Comparison of ENCODE assay signal across 25 cellular contexts in genomic region chr16:3884398-3884797, GRCh38. TPM values are rescaled to one million over a fixed set of nuclear protein-coding genes. Genes with fewer than 3 reads are reported as not detected.
DNase-seq lines count a peak whose midpoint lies in the region; ATAC-seq and TF ChIP-seq lines count a peak whose summit lies in the region.
"Had no signal": no experiment of that assay in that cellular context is flagged by ENCODE, and none has a peak within 500 bp of the region (broad histone marks: within the 10 kb centered on the region; RNA-seq: fewer than 3 reads in every experiment).

No MANE protein-coding gene starts in this region.

- TF ChIP-seq CTCF in SK-N-SH (IDR thresholded peaks at IDR 0.05) (no peak), liver (IDR thresholded peaks at IDR 0.05; ENCODE audit: low read depth, low read length, missing input control) (no peak), mammary epithelial cell (conservative IDR thresholded peaks at IDR 0.05 in 1 of 2, IDR thresholded peaks at IDR 0.05 in 1 of 2; ENCODE audit: extremely low read depth in 1 of 2, insufficient read depth in 1 of 2, low read depth in 1 of 2, low read length in 2 of 2) (no peak)

- H4K20me1 ChIP-seq in Karpas-422 (ENCODE audit: insufficient read depth, low read depth, low read length): peaks cover 3% of the 10 kb centered on the region; the same call in 1 of the 2 replicates
- H4K20me1 ChIP-seq in SK-N-SH (ENCODE audit: insufficient read depth): peaks cover 4% of the 10 kb centered on the region
- H4K20me1 ChIP-seq in mammary epithelial cell (ENCODE audit: insufficient read depth, low read length): peaks cover under 1% of the 10 kb centered on the region

- WGBS in SK-N-SH (ENCODE audit: low lambda C conversion rate): 44% methylated on average over 6 of the region's 6 CpGs
- 41% methylated on average over 6 of the region's 6 CpGs for WGBS in liver
- 84% methylated on average over 6 of the region's 6 CpGs for WGBS in mammary epithelial cell (ENCODE audit: low coverage, missing lambda C conversion rate)

- no peaks in the 10 kb centered on the region for H3K9me2 ChIP-seq in Karpas-422 (replicated peaks; ENCODE audit: insufficient read depth, low read length)
- no peaks in the 10 kb centered on the region for H3K9me2 ChIP-seq in SK-N-SH

- ATAC-seq in left lobe of liver (peak; percentile 33), GM21619 (IDR thresholded peaks at IDR 0.05; ENCODE audit: unreplicated experiment) (no peak)
- ATAC-seq: A549, GM12878 had no signal

- TF ChIP-seq RAD21 in SK-N-SH (IDR thresholded peaks at IDR 0.05; ENCODE audit: low read length): no peak
- TF ChIP-seq RAD21 in liver (IDR thresholded peaks at IDR 0.05): peak; percentile 23 to 30

- no peaks in the 10 kb centered on the region for H3K9me3 ChIP-seq in Karpas-422 (ENCODE audit: low read length)
- no peaks in the 10 kb centered on the region for H3K9me3 ChIP-seq in SK-N-SH
- H3K9me3 ChIP-seq in liver (ENCODE audit: control insufficient read depth in 4 of 4, low read length in 3 of 4): no peaks in the 10 kb centered on the region
- H3K9me3 ChIP-seq in mammary epithelial cell (replicated peaks; ENCODE audit: insufficient read depth, low read length): no peaks in the 10 kb centered on the region
- H3K9me3 ChIP-seq: A549 had no signal

- H2AFZ ChIP-seq in Karpas-422 (ENCODE audit: low read length): no peak overlapping the region
- no peak overlapping the region for H2AFZ ChIP-seq in SK-N-SH (ENCODE audit: low read depth)
- H2AFZ ChIP-seq in mammary epithelial cell (ENCODE audit: low read depth, low read length): no peak overlapping the region

- TF ChIP-seq EP300 in SK-N-SH (IDR thresholded peaks at IDR 0.05; ENCODE audit: borderline replicate concordance in 1 of 2, low read depth in 1 of 2, low read length in 1 of 2): peak in 1 of 2 experiments; percentile 42; a peak in 1 of 4 replicates

- dilution Hi-C loops in mammary epithelial cell (cut with HindIII; ENCODE audit: low sequenced_read_pairs): no loop called here

- peaks cover 8% of the 10 kb centered on the region for H3K4me1 ChIP-seq in Karpas-422 (ENCODE audit: low read length)
- peaks cover 0 to 6% of the 10 kb centered on the region in 2 experiments; a peak in 1 of 4 replicates for H3K4me1 ChIP-seq in SK-N-SH (ENCODE audit: control insufficient read depth in 1 of 2, insufficient read depth in 2 of 2, low read depth in 1 of 2, low read length in 1 of 2)
- H3K4me1 ChIP-seq in liver (ENCODE audit: control insufficient read depth in 4 of 4, insufficient read depth in 4 of 4, low read length in 3 of 4): peaks cover 3 to 15% (median 9%) of the 10 kb centered on the region in 4 donors
- peaks cover 8% of the 10 kb centered on the region for H3K4me1 ChIP-seq in mammary epithelial cell (ENCODE audit: insufficient read depth, low read length)

- BruUV-seq in mammary epithelial cell (replicated peaks; lab: Mats Ljungman, UMichigan): no TSS peak

- DNase-seq in Karpas-422: peak; percentile 21
- DNase-seq in SK-N-SH: peak; percentile 63
- DNase-seq in left lobe of liver (ENCODE audit: low spot score): no peak
- no peak for DNase-seq in mammary epithelial cell
- DNase-seq in CD1c-positive myeloid dendritic cell (ENCODE audit: extremely low spot score): no peak
- no peak for DNase-seq in T-helper 9 cell
- DNase-seq: AML-193; CD4-positive, alpha-beta memory T cell; CD4-positive, CD25-positive, alpha-beta regulatory T cell; CD8-positive, alpha-beta memory T cell; COR-L47; DMS 273 treated with DMSO at 0.1 percent for 48 hours; DMS153; DMS53; DMS79; DND-41; EL; GDM1 had no signal

- H3K4me3 ChIP-seq in Karpas-422 (ENCODE audit: low read length): no peak overlapping the region
- H3K4me3 ChIP-seq in SK-N-SH (ENCODE audit: low read depth in 2 of 2, low read length in 1 of 2): no peak overlapping the region
- no peak overlapping the region for H3K4me3 ChIP-seq in liver (ENCODE audit: low read depth in 1 of 3, low read length in 3 of 3)
- no peak overlapping the region for H3K4me3 ChIP-seq in mammary epithelial cell (replicated peaks in 1 of 3; ENCODE audit: insufficient read depth in 1 of 3, low read depth in 2 of 3, low read length in 3 of 3)
- H3K4me3 ChIP-seq: A549; BLaER1 treated with 17β-estradiol and CSF1 and Interleukin-3, amounts not matched to agents 10 nM and 100 nM; GM12878 had no signal

- no peaks in the 10 kb centered on the region for H3K27me3 ChIP-seq in Karpas-422 (ENCODE audit: low read length)
- no peaks in the 10 kb centered on the region for H3K27me3 ChIP-seq in SK-N-SH (ENCODE audit: insufficient read depth)
- no peaks in the 10 kb centered on the region for H3K27me3 ChIP-seq in liver (ENCODE audit: control insufficient read depth in 4 of 4, insufficient read depth in 4 of 4, low read length in 3 of 4)
- H3K27me3 ChIP-seq in mammary epithelial cell (ENCODE audit: insufficient read depth, low read length): no peaks in the 10 kb centered on the region
- H3K27me3 ChIP-seq: BLaER1 treated with 17β-estradiol and CSF1 and Interleukin-3, amounts not matched to agents 10 nM and 100 nM had no signal

- H3K79me2 ChIP-seq in Karpas-422 (ENCODE audit: low read length) (peaks cover 4% of the 10 kb centered on the region), SK-N-SH (ENCODE audit: insufficient read depth) (peaks cover 4% of the 10 kb centered on the region), mammary epithelial cell (ENCODE audit: insufficient read depth, low read length) (peaks cover 5% of the 10 kb centered on the region)

- H3K9ac ChIP-seq in Karpas-422 (ENCODE audit: low read length) (no peak overlapping the region), SK-N-SH (no peak overlapping the region), liver (ENCODE audit: low read depth in 1 of 2, low read length in 2 of 2) (no peak overlapping the region), mammary epithelial cell (ENCODE audit: insufficient read depth, low read length) (no peak overlapping the region)
- H3K9ac ChIP-seq: BLaER1 treated with 17β-estradiol and CSF1 and Interleukin-3, amounts not matched to agents 10 nM and 100 nM had no signal

- intact Hi-C loops in mammary epithelial cell (cut with micrococcal nuclease): loop anchor here (5.0 kb wide), 1 partner anchor 78 kb away; no protein-coding TSS in a partner anchor

- POLR2A ChIA-PET in SK-N-SH (lab: Yijun Ruan, JAX): no interaction called here

- in situ Hi-C loops in mammary epithelial cell (cut with MboI; ENCODE audit: low sequenced_read_pairs in 2 of 2): no loop called here

- H3K27ac ChIP-seq in Karpas-422 (ENCODE audit: low read length) (no peak overlapping the region), SK-N-SH (ENCODE audit: low read depth in 2 of 2, low read length in 1 of 2) (no peak overlapping the region), liver (ENCODE audit: low read depth in 1 of 2, low read length in 2 of 2) (peak overlapping the region; percentile 1 to 50), mammary epithelial cell (ENCODE audit: insufficient read depth, low read depth, low read length) (no peak overlapping the region)
- H3K27ac ChIP-seq: 22Rv1; A549; BLaER1 treated with 17β-estradiol and CSF1 and Interleukin-3, amounts not matched to agents 10 nM and 100 nM; C4-2B had no signal

- H3K36me3 ChIP-seq in Karpas-422 (ENCODE audit: insufficient read depth, low read length) (no peaks in the 10 kb centered on the region), SK-N-SH (replicated peaks in 1 of 2; ENCODE audit: control insufficient read depth in 1 of 2, insufficient read depth in 2 of 2, low read length in 1 of 2) (no peaks in the 10 kb centered on the region), liver (ENCODE audit: control insufficient read depth in 4 of 4, insufficient read depth in 3 of 4, low read depth in 1 of 4, low read length in 3 of 4) (no peaks in the 10 kb centered on the region), mammary epithelial cell (ENCODE audit: insufficient read depth, low read length) (no peaks in the 10 kb centered on the region)
- H3K36me3 ChIP-seq: BLaER1 treated with 17β-estradiol and CSF1 and Interleukin-3, amounts not matched to agents 10 nM and 100 nM had no signal

- CTCF ChIA-PET in SK-N-SH (lab: Yijun Ruan, JAX): no interaction called here
- CTCF ChIA-PET in mammary epithelial cell (lab: Charles Lee; ENCODE audit: low non-redundant PET): no interaction called here

- H3K4me2 ChIP-seq in Karpas-422 (ENCODE audit: low read depth, low read length, poor library complexity, severe bottlenecking) (no peak overlapping the region), SK-N-SH (no peak overlapping the region), mammary epithelial cell (ENCODE audit: insufficient read depth, low read depth, low read length) (no peak overlapping the region)
- H3K4me2 ChIP-seq: A549 had no signal

- peaks cover 4% of the 10 kb centered on the region for H3F3A ChIP-seq in SK-N-SH (replicated peaks; ENCODE audit: insufficient read depth)

TF ChIP-seq in SK-N-SH, 30 proteins besides CTCF, POLR2A, EP300 and RAD21:
- peak; percentile 85 for TF ChIP-seq GATA2 (CRISPR knock-in tag; IDR thresholded peaks at IDR 0.05)
- no peak for TF ChIP-seq FOXM1 (IDR thresholded peaks at IDR 0.05; ENCODE audit: low read depth)

TF ChIP-seq in liver, 16 proteins besides CTCF, POLR2A, EP300 and RAD21 (continues in another document):
- TF ChIP-seq GABPA (IDR thresholded peaks at IDR 0.05 in 1 of 2, conservative IDR thresholded peaks at IDR 0.05 in 1 of 2): no peak
- peak; percentile 41 for TF ChIP-seq YY1 (IDR thresholded peaks at IDR 0.05)
- no peak for TF ChIP-seq JUND (IDR thresholded peaks at IDR 0.05)

RNA-seq across cellular contexts. Expression of gene CREBBP, which starts 3.9 kb away (rescaled TPM):
- 26.4 and 32.9 TPM in 2 replicates for total RNA-seq in Karpas-422 (2014; rRNA removed; shearing (Covaris generic); ENCODE audit: low replicate concordance)
- 4.1 and 5.7 TPM in 2 replicates for polyA plus RNA-seq in SK-N-SH (2012; rRNA removed)
- 3.1 and 3.6 TPM in 2 replicates for polyA plus RNA-seq in SK-N-SH (2012; cell fraction: cytosol; rRNA removed)
- 14.2 and 14.6 TPM in 2 replicates for polyA plus RNA-seq in SK-N-SH (2012; cell fraction: nucleus; rRNA removed)
- 30.3 TPM for total RNA-seq in left lobe of liver
- total RNA-seq in liver: 10 to 100 TPM; 25.6 to 25.8 TPM
- 10 to 100 TPM in 1 of 2 donors, 1 to 10 TPM in 1; 7.0 to 13.3 TPM for polyA plus RNA-seq in liver
- 10 to 100 TPM; 20.2 to 45.0 TPM for total RNA-seq in mammary epithelial cell
- 3.2 TPM for polyA plus RNA-seq in mammary epithelial cell
- 49.9 TPM for polyA minus RNA-seq in mammary epithelial cell

Comparison
In these comparisons a context has a peak if more than half of its experiments do, and no peak if none do; other contexts are left out.
1. DNase-seq: peak in Karpas-422 (single experiment) and SK-N-SH (single experiment); none in left lobe of liver (single experiment), mammary epithelial cell (single experiment), CD1c-positive myeloid dendritic cell (single experiment) and T-helper 9 cell (single experiment).
2. H3K27ac ChIP-seq: peak in liver (2 of 2); none in Karpas-422 (single experiment), SK-N-SH (0 of 2) and mammary epithelial cell (single experiment).